ENCODE assay signal across 3 cellular contexts in the genomic region with DNA sequence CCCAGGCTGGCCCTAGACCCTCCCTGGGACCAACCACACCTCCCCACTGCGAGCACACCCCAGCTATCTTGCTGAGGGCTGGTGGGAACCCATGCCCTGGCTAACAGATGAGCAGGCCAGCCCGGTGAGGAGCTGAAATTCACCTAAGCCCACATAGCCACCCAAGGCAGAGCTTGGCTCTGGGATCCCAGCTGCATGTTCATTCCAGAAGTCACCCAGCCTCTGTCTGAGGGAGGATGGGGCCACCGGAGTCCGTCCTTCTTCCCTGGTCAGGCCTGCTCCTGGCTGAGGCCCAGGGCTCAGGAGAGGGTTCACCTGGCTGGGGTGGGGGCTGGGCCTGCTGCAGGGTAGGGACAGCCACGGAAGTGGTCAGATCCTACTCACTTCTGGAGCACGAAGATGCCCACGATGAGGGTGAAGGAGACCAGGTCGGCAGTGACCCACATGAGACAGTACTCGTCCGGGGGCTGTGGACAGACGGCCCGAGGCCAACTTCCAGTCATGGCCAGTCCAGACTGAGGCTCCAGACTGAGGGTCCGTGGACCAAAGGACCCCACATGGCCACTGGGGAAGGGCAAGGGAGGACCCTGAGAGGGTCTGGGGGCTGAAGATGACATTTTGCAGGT.
TF ChIP-seq lines count a peak whose summit lies in the region.

No MANE protein-coding gene starts in this region.

TF ChIP-seq in IMR-90, 13 proteins besides CTCF, POLR2A, EP300 and RAD21:
- TF ChIP-seq BHLHE40 (IDR thresholded peaks at IDR 0.05; ENCODE audit: low read depth, low read length) (no peak), FOS (IDR thresholded peaks at IDR 0.05; ENCODE audit: low read depth, low read length) (no peak), CEBPB (IDR thresholded peaks at IDR 0.05; ENCODE audit: low read depth, low read length) (no peak), NFE2L2 (IDR thresholded peaks at IDR 0.05; ENCODE audit: low read depth, low read length) (no peak), RFX5 (IDR thresholded peaks at IDR 0.05; ENCODE audit: low read depth, low read length) (no peak), MAZ (IDR thresholded peaks at IDR 0.05; ENCODE audit: borderline replicate concordance, low read depth, low read length) (no peak), CHD1 (IDR thresholded peaks at IDR 0.05; ENCODE audit: low read depth, low read length) (no peak)
- TF ChIP-seq, protein P1, sequence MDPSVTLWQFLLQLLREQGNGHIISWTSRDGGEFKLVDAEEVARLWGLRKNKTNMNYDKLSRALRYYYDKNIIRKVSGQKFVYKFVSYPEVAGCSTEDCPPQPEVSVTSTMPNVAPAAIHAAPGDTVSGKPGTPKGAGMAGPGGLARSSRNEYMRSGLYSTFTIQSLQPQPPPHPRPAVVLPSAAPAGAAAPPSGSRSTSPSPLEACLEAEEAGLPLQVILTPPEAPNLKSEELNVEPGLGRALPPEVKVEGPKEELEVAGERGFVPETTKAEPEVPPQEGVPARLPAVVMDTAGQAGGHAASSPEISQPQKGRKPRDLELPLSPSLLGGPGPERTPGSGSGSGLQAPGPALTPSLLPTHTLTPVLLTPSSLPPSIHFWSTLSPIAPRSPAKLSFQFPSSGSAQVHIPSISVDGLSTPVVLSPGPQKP (IDR thresholded peaks at IDR 0.05; ENCODE audit: borderline replicate concordance, low read depth, low read length): no peak

TF ChIP-seq in WTC11, 78 proteins besides CTCF, POLR2A, EP300 and RAD21:
- TF ChIP-seq, protein P2, sequence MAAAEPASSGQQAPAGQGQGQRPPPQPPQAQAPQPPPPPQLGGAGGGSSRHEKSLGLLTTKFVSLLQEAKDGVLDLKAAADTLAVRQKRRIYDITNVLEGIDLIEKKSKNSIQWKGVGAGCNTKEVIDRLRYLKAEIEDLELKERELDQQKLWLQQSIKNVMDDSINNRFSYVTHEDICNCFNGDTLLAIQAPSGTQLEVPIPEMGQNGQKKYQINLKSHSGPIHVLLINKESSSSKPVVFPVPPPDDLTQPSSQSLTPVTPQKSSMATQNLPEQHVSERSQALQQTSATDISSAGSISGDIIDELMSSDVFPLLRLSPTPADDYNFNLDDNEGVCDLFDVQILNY (CRISPR knock-in tag; IDR thresholded peaks at IDR 0.05): 0 out of 2 replicates have a peak, but pooled peaks have one; percentile 26
- no peak for TF ChIP-seq KAT7 (CRISPR knock-in tag; IDR thresholded peaks at IDR 0.05; ENCODE audit: borderline replicate concordance)
- TF ChIP-seq, protein P3, sequence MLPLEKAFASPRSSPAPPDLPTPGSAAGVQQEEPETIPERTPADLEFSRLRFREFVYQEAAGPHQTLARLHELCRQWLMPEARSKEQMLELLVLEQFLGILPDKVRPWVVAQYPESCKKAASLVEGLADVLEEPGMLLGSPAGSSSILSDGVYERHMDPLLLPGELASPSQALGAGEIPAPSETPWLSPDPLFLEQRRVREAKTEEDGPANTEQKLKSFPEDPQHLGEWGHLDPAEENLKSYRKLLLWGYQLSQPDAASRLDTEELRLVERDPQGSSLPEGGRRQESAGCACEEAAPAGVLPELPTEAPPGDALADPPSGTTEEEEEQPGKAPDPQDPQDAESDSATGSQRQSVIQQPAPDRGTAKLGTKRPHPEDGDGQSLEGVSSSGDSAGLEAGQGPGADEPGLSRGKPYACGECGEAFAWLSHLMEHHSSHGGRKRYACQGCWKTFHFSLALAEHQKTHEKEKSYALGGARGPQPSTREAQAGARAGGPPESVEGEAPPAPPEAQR (CRISPR knock-in tag; IDR thresholded peaks at IDR 0.05): no peak
- TF ChIP-seq, protein P4, sequence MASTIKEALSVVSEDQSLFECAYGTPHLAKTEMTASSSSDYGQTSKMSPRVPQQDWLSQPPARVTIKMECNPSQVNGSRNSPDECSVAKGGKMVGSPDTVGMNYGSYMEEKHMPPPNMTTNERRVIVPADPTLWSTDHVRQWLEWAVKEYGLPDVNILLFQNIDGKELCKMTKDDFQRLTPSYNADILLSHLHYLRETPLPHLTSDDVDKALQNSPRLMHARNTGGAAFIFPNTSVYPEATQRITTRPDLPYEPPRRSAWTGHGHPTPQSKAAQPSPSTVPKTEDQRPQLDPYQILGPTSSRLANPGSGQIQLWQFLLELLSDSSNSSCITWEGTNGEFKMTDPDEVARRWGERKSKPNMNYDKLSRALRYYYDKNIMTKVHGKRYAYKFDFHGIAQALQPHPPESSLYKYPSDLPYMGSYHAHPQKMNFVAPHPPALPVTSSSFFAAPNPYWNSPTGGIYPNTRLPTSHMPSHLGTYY (CRISPR knock-in tag; IDR thresholded peaks at IDR 0.05): no peak
- TF ChIP-seq RORB (CRISPR knock-in tag; IDR thresholded peaks at IDR 0.05): no peak

TF ChIP-seq in SK-N-SH treated with all-trans-retinoic acid at 6 μM for 48 hours, 23 proteins besides CTCF, POLR2A, EP300 and RAD21:
- no peak for TF ChIP-seq BACH2 (CRISPR knock-in tag; IDR thresholded peaks at IDR 0.05; ENCODE audit: borderline replicate concordance)
- no peak for TF ChIP-seq CSDC2 (CRISPR knock-in tag; IDR thresholded peaks at IDR 0.05)
- TF ChIP-seq, protein P5, sequence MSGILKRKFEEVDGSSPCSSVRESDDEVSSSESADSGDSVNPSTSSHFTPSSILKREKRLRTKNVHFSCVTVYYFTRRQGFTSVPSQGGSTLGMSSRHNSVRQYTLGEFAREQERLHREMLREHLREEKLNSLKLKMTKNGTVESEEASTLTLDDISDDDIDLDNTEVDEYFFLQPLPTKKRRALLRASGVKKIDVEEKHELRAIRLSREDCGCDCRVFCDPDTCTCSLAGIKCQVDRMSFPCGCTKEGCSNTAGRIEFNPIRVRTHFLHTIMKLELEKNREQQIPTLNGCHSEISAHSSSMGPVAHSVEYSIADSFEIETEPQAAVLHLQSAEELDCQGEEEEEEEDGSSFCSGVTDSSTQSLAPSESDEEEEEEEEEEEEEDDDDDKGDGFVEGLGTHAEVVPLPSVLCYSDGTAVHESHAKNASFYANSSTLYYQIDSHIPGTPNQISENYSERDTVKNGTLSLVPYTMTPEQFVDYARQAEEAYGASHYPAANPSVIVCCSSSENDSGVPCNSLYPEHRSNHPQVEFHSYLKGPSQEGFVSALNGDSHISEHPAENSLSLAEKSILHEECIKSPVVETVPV (CRISPR knock-in tag; IDR thresholded peaks at IDR 0.05): no peak
- TF ChIP-seq, protein P6, sequence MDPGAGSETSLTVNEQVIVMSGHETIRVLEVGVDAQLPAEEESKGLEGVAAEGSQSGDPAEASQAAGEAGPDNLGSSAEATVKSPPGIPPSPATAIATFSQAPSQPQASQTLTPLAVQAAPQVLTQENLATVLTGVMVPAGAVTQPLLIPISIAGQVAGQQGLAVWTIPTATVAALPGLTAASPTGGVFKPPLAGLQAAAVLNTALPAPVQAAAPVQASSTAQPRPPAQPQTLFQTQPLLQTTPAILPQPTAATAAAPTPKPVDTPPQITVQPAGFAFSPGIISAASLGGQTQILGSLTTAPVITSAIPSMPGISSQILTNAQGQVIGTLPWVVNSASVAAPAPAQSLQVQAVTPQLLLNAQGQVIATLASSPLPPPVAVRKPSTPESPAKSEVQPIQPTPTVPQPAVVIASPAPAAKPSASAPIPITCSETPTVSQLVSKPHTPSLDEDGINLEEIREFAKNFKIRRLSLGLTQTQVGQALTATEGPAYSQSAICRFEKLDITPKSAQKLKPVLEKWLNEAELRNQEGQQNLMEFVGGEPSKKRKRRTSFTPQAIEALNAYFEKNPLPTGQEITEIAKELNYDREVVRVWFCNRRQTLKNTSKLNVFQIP (CRISPR knock-in tag; IDR thresholded peaks at IDR 0.05; ENCODE audit: borderline replicate concordance, low read depth): no peak
- TF ChIP-seq ZFP3 (CRISPR knock-in tag; IDR thresholded peaks at IDR 0.05): no peak
- TF ChIP-seq, protein P7, sequence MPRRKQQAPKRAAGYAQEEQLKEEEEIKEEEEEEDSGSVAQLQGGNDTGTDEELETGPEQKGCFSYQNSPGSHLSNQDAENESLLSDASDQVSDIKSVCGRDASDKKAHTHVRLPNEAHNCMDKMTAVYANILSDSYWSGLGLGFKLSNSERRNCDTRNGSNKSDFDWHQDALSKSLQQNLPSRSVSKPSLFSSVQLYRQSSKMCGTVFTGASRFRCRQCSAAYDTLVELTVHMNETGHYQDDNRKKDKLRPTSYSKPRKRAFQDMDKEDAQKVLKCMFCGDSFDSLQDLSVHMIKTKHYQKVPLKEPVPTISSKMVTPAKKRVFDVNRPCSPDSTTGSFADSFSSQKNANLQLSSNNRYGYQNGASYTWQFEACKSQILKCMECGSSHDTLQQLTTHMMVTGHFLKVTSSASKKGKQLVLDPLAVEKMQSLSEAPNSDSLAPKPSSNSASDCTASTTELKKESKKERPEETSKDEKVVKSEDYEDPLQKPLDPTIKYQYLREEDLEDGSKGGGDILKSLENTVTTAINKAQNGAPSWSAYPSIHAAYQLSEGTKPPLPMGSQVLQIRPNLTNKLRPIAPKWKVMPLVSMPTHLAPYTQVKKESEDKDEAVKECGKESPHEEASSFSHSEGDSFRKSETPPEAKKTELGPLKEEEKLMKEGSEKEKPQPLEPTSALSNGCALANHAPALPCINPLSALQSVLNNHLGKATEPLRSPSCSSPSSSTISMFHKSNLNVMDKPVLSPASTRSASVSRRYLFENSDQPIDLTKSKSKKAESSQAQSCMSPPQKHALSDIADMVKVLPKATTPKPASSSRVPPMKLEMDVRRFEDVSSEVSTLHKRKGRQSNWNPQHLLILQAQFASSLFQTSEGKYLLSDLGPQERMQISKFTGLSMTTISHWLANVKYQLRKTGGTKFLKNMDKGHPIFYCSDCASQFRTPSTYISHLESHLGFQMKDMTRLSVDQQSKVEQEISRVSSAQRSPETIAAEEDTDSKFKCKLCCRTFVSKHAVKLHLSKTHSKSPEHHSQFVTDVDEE (CRISPR knock-in tag; IDR thresholded peaks at IDR 0.05): no peak
